In the genomic region with DNA sequence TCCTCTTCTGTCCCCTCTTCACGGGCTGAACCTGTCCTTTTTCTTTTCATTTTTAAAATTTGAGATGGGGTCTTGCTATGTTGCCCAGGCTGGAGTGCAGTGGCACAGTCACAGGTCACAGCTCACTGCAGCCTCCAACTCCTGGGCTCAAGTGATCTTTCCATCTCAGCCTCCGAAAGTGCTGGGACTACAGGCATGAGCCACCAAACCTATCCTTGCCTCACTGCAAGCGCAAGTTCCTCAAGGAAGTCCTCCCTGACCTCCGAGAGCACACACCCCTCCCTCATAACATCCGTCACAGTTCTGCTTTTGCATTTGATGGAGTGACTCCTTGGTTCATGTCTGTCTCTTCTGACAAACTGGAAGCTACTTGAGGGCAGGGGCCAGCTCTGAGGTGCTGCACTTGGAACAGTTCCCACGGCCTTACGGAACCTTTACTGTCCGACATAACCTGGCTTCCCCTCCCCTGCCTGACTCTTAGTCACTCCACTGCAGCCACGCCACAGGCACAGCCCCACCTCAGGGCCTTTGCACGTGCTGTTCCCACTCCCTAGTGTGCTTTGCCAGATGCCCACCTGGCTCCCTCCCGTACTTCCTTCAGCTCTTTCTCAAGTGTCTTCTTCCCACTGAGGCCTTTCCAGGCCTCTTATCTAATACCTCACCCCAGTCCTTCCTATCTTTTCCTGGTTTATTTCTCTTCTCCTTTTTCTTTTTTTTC, we compare ENCODE assay signal across 16 cellular contexts. TPM values are rescaled to one million over a fixed set of nuclear protein-coding genes. Genes with fewer than 3 reads are reported as not detected.
A peak's percentile ranks its signal among the peaks of the same experiment; 100 is the strongest.
DNase-seq lines count a peak whose midpoint lies in the region; ATAC-seq and TF ChIP-seq lines count a peak whose summit lies in the region.
"Had no signal": no experiment of that assay in that cellular context is flagged by ENCODE, and none has a peak within 500 bp of the region (broad histone marks: within the 10 kb centered on the region; RNA-seq: fewer than 3 reads in every experiment).

No MANE protein-coding gene starts in this region.

- H3K4me1 Mint-ChIP-seq in CD4-positive, alpha-beta T cell (ENCODE audit: low read depth) = peaks cover 30% of the 10 kb centered on the region
- H3K4me1 Mint-ChIP-seq in HFFc6 (ENCODE audit: low read depth) = peaks cover 34% of the 10 kb centered on the region
- H3K4me1 Mint-ChIP-seq in T-helper 17 cell = peaks cover 23% of the 10 kb centered on the region
- peaks cover 26 to 36% (median 28%) of the 10 kb centered on the region in 7 donors for H3K4me1 Mint-ChIP-seq in naive thymus-derived CD4-positive, alpha-beta T cell
- peaks cover 15 to 20% (median 17%) of the 10 kb centered on the region in 3 donors for H3K4me1 Mint-ChIP-seq in CD8-positive, alpha-beta memory T cell

- peaks cover 5 to 34% (median 12%) of the 10 kb centered on the region in 3 experiments for H3K36me3 ChIP-seq in naive thymus-derived CD4-positive, alpha-beta T cell (ENCODE audit: control insufficient read depth in 2 of 3, insufficient read depth in 3 of 3, low read length in 3 of 3)
- H3K36me3 ChIP-seq in CD8-positive, alpha-beta memory T cell (ENCODE audit: insufficient read depth, low read length) = peaks cover 20% of the 10 kb centered on the region

- no peak overlapping the region for H3K4me3 ChIP-seq in naive thymus-derived CD4-positive, alpha-beta T cell (ENCODE audit: low read length)
- no peak overlapping the region for H3K4me3 ChIP-seq in CD8-positive, alpha-beta memory T cell (ENCODE audit: low read length)
- H3K4me3 ChIP-seq: coronary artery, esophagus squamous epithelium had no signal

- no peak for TF ChIP-seq CTCF in CD4-positive, alpha-beta T cell (IDR thresholded peaks at IDR 0.05)
- no peak for TF ChIP-seq CTCF in HFFc6 (IDR thresholded peaks at IDR 0.05)

- no peak overlapping the region for H3K27ac ChIP-seq in CD4-positive, alpha-beta T cell (ENCODE audit: low read depth, low read length)
- H3K27ac ChIP-seq in naive thymus-derived CD4-positive, alpha-beta T cell (ENCODE audit: low read depth, low read length) = no peak overlapping the region
- no peak overlapping the region for H3K27ac ChIP-seq in CD8-positive, alpha-beta memory T cell (ENCODE audit: low read depth, low read length)

- no peak for DNase-seq in CD4-positive, alpha-beta T cell
- DNase-seq in HFFc6 = no peak
- no peak for DNase-seq in T-helper 17 cell
- no peak for DNase-seq in naive thymus-derived CD4-positive, alpha-beta T cell
- DNase-seq in CD8-positive, alpha-beta memory T cell = no peak
- DNase-seq: activated CD4-positive, CD25-positive, alpha-beta regulatory T cell; activated T-cell treated with anti-CD3 and anti-CD28 coated beads, Interleukin-2, amount 50 U/mL, for 48 hours; aorta; C1 segment of cervical spinal cord; EL; esophagus squamous epithelium; NCI-H2029 treated with DMSO at 0.1 percent for 48 hours; NCI-H69 had no signal

- intact Hi-C loops in CD4-positive, alpha-beta T cell (cut with DNase I, micrococcal nuclease) = no loop called here
- intact Hi-C loops in naive thymus-derived CD4-positive, alpha-beta T cell (cut with micrococcal nuclease) = no loop called here

- peaks cover 4 to 24% of the 10 kb centered on the region in 2 donors for H3K4me1 ChIP-seq in naive thymus-derived CD4-positive, alpha-beta T cell (ENCODE audit: control insufficient read depth in 2 of 2, insufficient read depth in 2 of 2, low read length in 2 of 2)
- H3K4me1 ChIP-seq in CD8-positive, alpha-beta memory T cell (ENCODE audit: insufficient read depth, low read length) = peaks cover 27% of the 10 kb centered on the region

- no peaks in the 10 kb centered on the region for H3K9me3 ChIP-seq in CD4-positive, alpha-beta T cell (ENCODE audit: control insufficient read depth, low read length)
- no peaks in the 10 kb centered on the region for H3K9me3 ChIP-seq in T-helper 17 cell (ENCODE audit: control insufficient read depth, low read length, poor library complexity, severe bottlenecking)
- H3K9me3 ChIP-seq in naive thymus-derived CD4-positive, alpha-beta T cell (ENCODE audit: control insufficient read depth in 2 of 3, low read length in 3 of 3) = no peaks in the 10 kb centered on the region
- H3K9me3 ChIP-seq in CD8-positive, alpha-beta memory T cell (ENCODE audit: low read length) = no peaks in the 10 kb centered on the region
- H3K9me3 ChIP-seq: esophagus squamous epithelium had no signal

- peaks cover 43% of the 10 kb centered on the region for H3K36me3 Mint-ChIP-seq in CD4-positive, alpha-beta T cell (ENCODE audit: low read depth)
- peaks cover 18% of the 10 kb centered on the region for H3K36me3 Mint-ChIP-seq in HFFc6 (ENCODE audit: low read depth)
- H3K36me3 Mint-ChIP-seq in T-helper 17 cell (ENCODE audit: low read depth) = peaks cover 6% of the 10 kb centered on the region
- peaks cover 0 to 20% (median 9%) of the 10 kb centered on the region in 5 donors for H3K36me3 Mint-ChIP-seq in naive thymus-derived CD4-positive, alpha-beta T cell
- H3K36me3 Mint-ChIP-seq in CD8-positive, alpha-beta memory T cell = peaks cover 0 to 36% (median 7%) of the 10 kb centered on the region in 3 donors

- no peaks in the 10 kb centered on the region for H3K9me3 Mint-ChIP-seq in CD4-positive, alpha-beta T cell
- H3K9me3 Mint-ChIP-seq in HFFc6 = no peaks in the 10 kb centered on the region
- H3K9me3 Mint-ChIP-seq in naive thymus-derived CD4-positive, alpha-beta T cell = peaks cover 0 to 1% (median 0%) of the 10 kb centered on the region in 11 donors
- H3K9me3 Mint-ChIP-seq in CD8-positive, alpha-beta memory T cell = no peaks in the 10 kb centered on the region

- no peak overlapping the region for H3K4me3 Mint-ChIP-seq in CD4-positive, alpha-beta T cell
- H3K4me3 Mint-ChIP-seq in HFFc6 (no peak overlapping the region; the same call in 1 of the 2 replicates), T-helper 17 cell (no peak overlapping the region)
- no peak overlapping the region for H3K4me3 Mint-ChIP-seq in naive thymus-derived CD4-positive, alpha-beta T cell
- peak overlapping the region in 1 of 7 donors; percentile 24 for H3K4me3 Mint-ChIP-seq in CD8-positive, alpha-beta memory T cell

- POLR2A ChIA-PET in CD4-positive, alpha-beta T cell (lab: Charles Lee) = interaction anchor here (0.6 kb wide), 1 partner anchor 142 kb away, joined by 3 read pairs; no protein-coding TSS in a partner anchor
- POLR2A ChIA-PET in naive thymus-derived CD4-positive, alpha-beta T cell (lab: Charles Lee) = interaction anchor here (0.6 to 10.4 kb wide), 5 partner anchors 13 to 483 kb away, joined by 3 to 177 read pairs (median 3); partner anchors contain the start of gene PPP4C
- POLR2A ChIA-PET in CD8-positive, alpha-beta memory T cell (lab: Charles Lee) = interaction anchor here (0.5 to 0.6 kb wide), 2 partner anchors 16 to 446 kb away, joined by 3 to 4 read pairs; no protein-coding TSS in a partner anchor

- CTCF ChIA-PET in CD4-positive, alpha-beta T cell (lab: Charles Lee) = no interaction called here
- CTCF ChIA-PET in naive thymus-derived CD4-positive, alpha-beta T cell (lab: Charles Lee) = interaction anchor here (0.6 kb wide), 1 partner anchor 460 kb away, joined by 5 read pairs; no protein-coding TSS in a partner anchor
- CTCF ChIA-PET in CD8-positive, alpha-beta memory T cell (lab: Charles Lee) = interaction anchor here (1.1 kb wide), 1 partner anchor 448 kb away, joined by 3 read pairs; no protein-coding TSS in a partner anchor

- H3K27ac Mint-ChIP-seq in CD4-positive, alpha-beta T cell = peak overlapping the region; percentile 18
- peak overlapping the region; percentile 51 for H3K27ac Mint-ChIP-seq in HFFc6
- peak overlapping the region; percentile 32 for H3K27ac Mint-ChIP-seq in T-helper 17 cell
- H3K27ac Mint-ChIP-seq in naive thymus-derived CD4-positive, alpha-beta T cell = peak overlapping the region in 5 of 9 donors; percentile 13 to 81 (median 75)
- peak overlapping the region in 2 of 8 donors; percentile 59 to 78 for H3K27ac Mint-ChIP-seq in CD8-positive, alpha-beta memory T cell

- no peaks in the 10 kb centered on the region for H3K27me3 Mint-ChIP-seq in CD4-positive, alpha-beta T cell
- H3K27me3 Mint-ChIP-seq in HFFc6 (ENCODE audit: insufficient read depth) = peaks cover 2% of the 10 kb centered on the region; the same call in 1 of the 2 replicates
- H3K27me3 Mint-ChIP-seq in T-helper 17 cell = no peaks in the 10 kb centered on the region
- H3K27me3 Mint-ChIP-seq in naive thymus-derived CD4-positive, alpha-beta T cell = no peaks in the 10 kb centered on the region
- no peaks in the 10 kb centered on the region for H3K27me3 Mint-ChIP-seq in CD8-positive, alpha-beta memory T cell

- ATAC-seq in CD4-positive, alpha-beta T cell (ENCODE audit: poor library complexity) = no peak
- no peak for ATAC-seq in T-helper 17 cell
- ATAC-seq in naive thymus-derived CD4-positive, alpha-beta T cell = no peak
- ATAC-seq in GM21515 (IDR thresholded peaks at IDR 0.05; ENCODE audit: unreplicated experiment) = no peak
- ATAC-seq in esophagus mucosa = no peak

- H3K27me3 ChIP-seq in CD4-positive, alpha-beta T cell (ENCODE audit: control insufficient read depth, insufficient read depth, low read length) = no peaks in the 10 kb centered on the region
- no peaks in the 10 kb centered on the region for H3K27me3 ChIP-seq in naive thymus-derived CD4-positive, alpha-beta T cell (ENCODE audit: control insufficient read depth in 2 of 2, insufficient read depth in 2 of 2, low read length in 2 of 2)
- no peaks in the 10 kb centered on the region for H3K27me3 ChIP-seq in CD8-positive, alpha-beta memory T cell (ENCODE audit: insufficient read depth, low read length, poor library complexity, severe bottlenecking)
- H3K27me3 ChIP-seq: esophagus squamous epithelium had no signal

RNA-seq across cellular contexts. Expression of gene TBX6, which starts 4.4 kb away (rescaled TPM):
- total RNA-seq in CD4-positive, alpha-beta T cell = under 1 TPM; 0.42 to 0.47 TPM
- total RNA-seq in HFFc6 (2021; fragmentation: NEBNext Ultra II Directional; extraction: Animal tissue kit (Norgen Biotek cat#: 25700)) = under 1 TPM; 0.16 to 0.33 (median 0.26) TPM
- total RNA-seq in T-helper 17 cell (under 1 TPM; 0.65 to 0.94 TPM), esophagus mucosa (3.6 TPM)
- total RNA-seq in naive thymus-derived CD4-positive, alpha-beta T cell = 1 to 10 TPM; 1.5 to 3.3 (median 1.6) TPM
- under 1 TPM in 1 of 2 donors, not detected in 1; 0.38 TPM for polyA plus RNA-seq in naive thymus-derived CD4-positive, alpha-beta T cell
- under 1 TPM; 0.71 to 0.83 TPM for total RNA-seq in CD8-positive, alpha-beta memory T cell
- polyA plus RNA-seq in CD8-positive, alpha-beta memory T cell = not detected

RNA-seq across cellular contexts. Expression of gene YPEL3, which starts 8.7 kb away (rescaled TPM):
- total RNA-seq in CD4-positive, alpha-beta T cell = 100 to 1,000 TPM; 154 to 166 TPM
- 10 to 100 TPM; 17.2 to 28.4 (median 19.1) TPM for total RNA-seq in HFFc6 (2021; fragmentation: NEBNext Ultra II Directional; extraction: Animal tissue kit (Norgen Biotek cat#: 25700))
- total RNA-seq in T-helper 17 cell (100 to 1,000 TPM in 1 of 2 donors, 10 to 100 TPM in 1; 94.9 to 131 TPM), esophagus mucosa (22.8 TPM)
- 100 to 1,000 TPM in 3 of 5 experiments, 10 to 100 TPM in 2; 50.5 to 260 (median 130) TPM for total RNA-seq in naive thymus-derived CD4-positive, alpha-beta T cell
- 100 to 1,000 TPM; 242 to 308 TPM for polyA plus RNA-seq in naive thymus-derived CD4-positive, alpha-beta T cell
- 10 to 100 TPM; 32.6 to 36.1 TPM for total RNA-seq in CD8-positive, alpha-beta memory T cell
- polyA plus RNA-seq in CD8-positive, alpha-beta memory T cell = 326 TPM

RNA-seq across cellular contexts. Expression of gene PPP4C, which starts 11.5 kb away (rescaled TPM):
- 10 to 100 TPM; 83.9 to 87.3 TPM for total RNA-seq in CD4-positive, alpha-beta T cell
- total RNA-seq in HFFc6 (2021; fragmentation: NEBNext Ultra II Directional; extraction: Animal tissue kit (Norgen Biotek cat#: 25700)) = 100 to 1,000 TPM; 111 to 135 (median 123) TPM
- total RNA-seq in T-helper 17 cell (10 to 100 TPM; 80.8 to 89.3 TPM), esophagus mucosa (112 TPM)
- 100 to 1,000 TPM in 2 of 5 experiments, 10 to 100 TPM in 3; 68.4 to 143 (median 86.0) TPM for total RNA-seq in naive thymus-derived CD4-positive, alpha-beta T cell
- polyA plus RNA-seq in naive thymus-derived CD4-positive, alpha-beta T cell = 100 to 1,000 TPM; 176 TPM
- 100 to 1,000 TPM; 137 to 149 TPM for total RNA-seq in CD8-positive, alpha-beta memory T cell
- polyA plus RNA-seq in CD8-positive, alpha-beta memory T cell = 201 TPM

RNA-seq across cellular contexts. Expression of gene ALDOA, which starts 21.8 kb away (rescaled TPM):
- total RNA-seq in CD4-positive, alpha-beta T cell = 100 to 1,000 TPM; 390 to 396 TPM
- 1,000 to 10,000 TPM; 1,621 to 1,937 (median 1,752) TPM for total RNA-seq in HFFc6 (2021; fragmentation: NEBNext Ultra II Directional; extraction: Animal tissue kit (Norgen Biotek cat#: 25700))
- total RNA-seq in T-helper 17 cell = 100 to 1,000 TPM; 421 to 426 TPM
- 1,000 to 10,000 TPM in 1 of 5 experiments, 100 to 1,000 TPM in 4; 356 to 1,619 (median 584) TPM for total RNA-seq in naive thymus-derived CD4-positive, alpha-beta T cell
- polyA plus RNA-seq in naive thymus-derived CD4-positive, alpha-beta T cell = 1,000 to 10,000 TPM in 1 of 2 donors, 100 to 1,000 TPM in 1; 955 to 1,316 TPM
- 1,000 to 10,000 TPM; 1,907 to 1,909 TPM for total RNA-seq in CD8-positive, alpha-beta memory T cell
- polyA plus RNA-seq in CD8-positive, alpha-beta memory T cell = 1,157 TPM
- total RNA-seq in esophagus mucosa = 1,863 TPM

RNA-seq across cellular contexts. Expression of gene GDPD3, which starts 26.0 kb away (rescaled TPM):
- 1 to 10 TPM; 5.2 to 6.4 TPM for total RNA-seq in CD4-positive, alpha-beta T cell
- 1 to 10 TPM; 1.5 to 3.0 (median 2.3) TPM for total RNA-seq in HFFc6 (2021; fragmentation: NEBNext Ultra II Directional; extraction: Animal tissue kit (Norgen Biotek cat#: 25700))
- total RNA-seq in T-helper 17 cell (10 to 100 TPM; 12.6 to 13.7 TPM), esophagus mucosa (85.3 TPM)
- 10 to 100 TPM in 4 of 5 experiments, 1 to 10 TPM in 1; 7.9 to 39.3 (median 12.3) TPM for total RNA-seq in naive thymus-derived CD4-positive, alpha-beta T cell
- not detected for polyA plus RNA-seq in naive thymus-derived CD4-positive, alpha-beta T cell
- 1 to 10 TPM; 4.7 to 5.3 TPM for total RNA-seq in CD8-positive, alpha-beta memory T cell
- not detected for polyA plus RNA-seq in CD8-positive, alpha-beta memory T cell
